In genomic region chr12:95102916-95103671, GRCh38 we compare ENCODE assay signal across 9 cellular contexts. TPM values are rescaled to one million over a fixed set of nuclear protein-coding genes. Genes with fewer than 3 reads are reported as not detected.
DNase-seq lines count a peak whose midpoint lies in the region; ATAC-seq, FAIRE-seq and TF ChIP-seq lines count a peak whose summit lies in the region.
"Had no signal": no experiment of that assay in that cellular context is flagged by ENCODE, and none has a peak within 500 bp of the region (broad histone marks: within the 10 kb centered on the region; RNA-seq: fewer than 3 reads in every experiment).

No MANE protein-coding gene starts in this region.

- TF ChIP-seq CTCF in foreskin keratinocyte (conservative IDR thresholded peaks at IDR 0.05), result no peak

- DNase-seq in activated effector memory CD4-positive, alpha-beta T cell treated with anti-CD3 and anti-CD28 coated beads, Interleukin-2, amount 50 U/mL, for 16 hours, result peak; percentile 67
- no peak for DNase-seq in activated effector memory CD4-positive, alpha-beta T cell treated with Interleukin-2 at 50 U/mL for 16 hours
- DNase-seq in NCI-H1092 (lab: John Stamatoyannopoulos, UW), result peak; percentile 28
- DNase-seq in T-helper 2 cell treated with Interferon-gamma antibody and Interleukin-4, amounts not matched to agents 5 μg/mL and 100 μg/mL, for 36 hours (ENCODE audit: low spot score), result peak; percentile 62
- peak; percentile 85 to 93 for DNase-seq in foreskin keratinocyte
- peak; percentile 69 for DNase-seq in urothelium cell line (ENCODE audit: low spot score)
- no peak for DNase-seq in NCI-H82 treated with DMSO at 0.1 percent for 48 hours (lab: John Stamatoyannopoulos, UW; ENCODE audit: unreplicated experiment)

- H3K4me1 Mint-ChIP-seq in T-helper 2 cell treated with Interferon-gamma antibody and Interleukin-4, amounts not matched to agents 5 μg/mL and 100 μg/mL, for 36 hours (ENCODE audit: low read depth), result peaks cover 9% of the 10 kb centered on the region

- FAIRE-seq in urothelium cell line (lab: Jason Lieb, UNC), result no peak
- FAIRE-seq: G401.6 had no signal

- H3K27ac ChIP-seq in foreskin keratinocyte, result peak overlapping the region; percentile 81

- no peaks in the 10 kb centered on the region for H3K9me3 Mint-ChIP-seq in T-helper 2 cell treated with Interferon-gamma antibody and Interleukin-4, amounts not matched to agents 5 μg/mL and 100 μg/mL, for 36 hours

- ATAC-seq in HG02571 (IDR thresholded peaks at IDR 0.05; ENCODE audit: unreplicated experiment) (peak; percentile 92), foreskin keratinocyte (peak; percentile 97)

- H3K4me1 ChIP-seq in foreskin keratinocyte, result peaks cover 14% of the 10 kb centered on the region

- peak overlapping the region; percentile 3 for H3K4me3 Mint-ChIP-seq in T-helper 2 cell treated with Interferon-gamma antibody and Interleukin-4, amounts not matched to agents 5 μg/mL and 100 μg/mL, for 36 hours

- H3K27me3 Mint-ChIP-seq in T-helper 2 cell treated with Interferon-gamma antibody and Interleukin-4, amounts not matched to agents 5 μg/mL and 100 μg/mL, for 36 hours (ENCODE audit: low read depth), result peaks cover 7% of the 10 kb centered on the region

- no peaks in the 10 kb centered on the region for H3K36me3 Mint-ChIP-seq in T-helper 2 cell treated with Interferon-gamma antibody and Interleukin-4, amounts not matched to agents 5 μg/mL and 100 μg/mL, for 36 hours (ENCODE audit: low read depth)

- H3K27ac Mint-ChIP-seq in T-helper 2 cell treated with Interferon-gamma antibody and Interleukin-4, amounts not matched to agents 5 μg/mL and 100 μg/mL, for 36 hours, result peak overlapping the region; percentile 32

- H3K27me3 ChIP-seq in foreskin keratinocyte, result no peaks in the 10 kb centered on the region

RNA-seq across cellular contexts. Expression of gene NR2C1, which starts 29.7 kb away (rescaled TPM):
- total RNA-seq in foreskin keratinocyte, result 24.3 and 26.7 TPM in 2 replicates
- 17.9 and 19.3 TPM in 2 replicates for polyA plus RNA-seq in foreskin keratinocyte

Comparison
In these comparisons a context has a peak if more than half of its experiments do, and no peak if none do; other contexts are left out.
1. DNase-seq: peak in activated effector memory CD4-positive, alpha-beta T cell treated with anti-CD3 and anti-CD28 coated beads, Interleukin-2, amount 50 U/mL, for 16 hours (single experiment), NCI-H1092 (single experiment), T-helper 2 cell treated with Interferon-gamma antibody and Interleukin-4, amounts not matched to agents 5 μg/mL and 100 μg/mL, for 36 hours (single experiment), foreskin keratinocyte (2 of 2) and urothelium cell line (single experiment); none in activated effector memory CD4-positive, alpha-beta T cell treated with Interleukin-2 at 50 U/mL for 16 hours (single experiment) and NCI-H82 treated with DMSO at 0.1 percent for 48 hours (single experiment).